ENCODE assay signal across 8 cellular contexts in the genomic region with DNA sequence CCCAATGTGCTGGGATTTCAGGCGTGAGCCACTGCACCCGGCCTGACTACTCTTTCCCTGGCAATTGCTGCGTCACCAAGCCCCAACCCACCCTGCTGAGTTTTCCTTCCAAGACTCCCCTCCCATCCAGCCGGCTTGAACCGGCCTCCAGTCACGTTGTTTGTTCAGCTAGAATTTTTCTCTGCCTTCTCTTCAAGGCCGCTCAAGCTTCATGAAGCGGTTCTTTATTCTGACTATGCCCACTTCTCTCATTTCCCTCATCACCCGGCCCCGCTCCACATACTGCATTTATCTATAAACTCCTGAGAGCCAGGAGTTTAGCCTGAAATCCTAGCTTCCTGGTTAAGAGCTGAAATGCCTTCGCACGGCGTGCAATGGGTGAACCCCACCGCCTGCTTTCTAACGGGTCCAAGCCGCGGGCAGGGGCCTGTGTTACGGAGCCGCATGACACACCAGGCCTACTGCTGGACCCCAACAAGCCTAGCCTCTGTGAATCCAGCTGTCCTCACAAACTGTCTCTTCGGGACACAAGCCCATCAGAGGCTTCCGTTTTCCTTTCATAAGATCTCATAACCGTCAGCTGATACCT. TPM values are rescaled to one million over a fixed set of nuclear protein-coding genes. Genes with fewer than 3 reads are reported as not detected.
A peak's percentile ranks its signal among the peaks of the same experiment; 100 is the strongest.
DNase-seq lines count a peak whose midpoint lies in the region; ATAC-seq and TF ChIP-seq lines count a peak whose summit lies in the region.

No MANE protein-coding gene starts in this region.

- no peaks in the 10 kb centered on the region for H3K9me3 Mint-ChIP-seq in endothelial cell (ENCODE audit: unreplicated experiment)

- H3K36me3 Mint-ChIP-seq in endothelial cell (ENCODE audit: low read depth, unreplicated experiment): no peaks in the 10 kb centered on the region

- no peaks in the 10 kb centered on the region for H3K4me1 Mint-ChIP-seq in endothelial cell (ENCODE audit: unreplicated experiment)

- POLR2A ChIA-PET in PC-9 (lab: Charles Lee; ENCODE audit: unreplicated experiment): no interaction called here

- CTCF ChIA-PET in PC-9 (lab: Charles Lee): interaction anchor here (0.7 to 1.2 kb wide), 2 partner anchors 22 to 23 kb away, joined by 3 to 8 read pairs; no protein-coding TSS in a partner anchor

- no peaks in the 10 kb centered on the region for H3K36me3 ChIP-seq in DND-41 (ENCODE audit: insufficient read depth, low read length)
- no peaks in the 10 kb centered on the region for H3K36me3 ChIP-seq in PC-9 (ENCODE audit: low read depth)

- no peak overlapping the region for H3K9ac ChIP-seq in DND-41 (ENCODE audit: low read depth, low read length)

- intact Hi-C loops in PC-9 (cut with micrococcal nuclease; ENCODE audit: unreplicated experiment): no loop called here
- intact Hi-C loops in posterior vena cava (cut with DNase I): no loop called here

- no peak for ATAC-seq in DND-41 (ENCODE audit: insufficient read depth, low read depth)
- ATAC-seq in GM19328 (IDR thresholded peaks at IDR 0.05; ENCODE audit: unreplicated experiment): no peak

- H3K27ac ChIP-seq in DND-41 (ENCODE audit: low read length) (no peak overlapping the region), PC-9 (no peak overlapping the region)

- no TSS peak for BruUV-seq in PC-9 (replicated peaks; lab: Mats Ljungman, UMichigan)

- peaks cover 17% of the 10 kb centered on the region for H3K4me1 ChIP-seq in DND-41 (ENCODE audit: insufficient read depth, low read length)
- H3K4me1 ChIP-seq in PC-9 (replicated peaks; ENCODE audit: insufficient read depth): no peaks in the 10 kb centered on the region

- H3K4me3 Mint-ChIP-seq in endothelial cell (ENCODE audit: unreplicated experiment): peak overlapping the region; percentile 88

- H3K4me2 ChIP-seq in DND-41 (ENCODE audit: insufficient read depth, low read length): peak overlapping the region; percentile 89
- peak overlapping the region; percentile 87 for H3K4me2 ChIP-seq in PC-9

- H3K9me2 ChIP-seq in PC-9 (ENCODE audit: insufficient read depth): no peaks in the 10 kb centered on the region

- H3K27me3 ChIP-seq in DND-41 (ENCODE audit: insufficient read depth, low read length, poor library complexity): peaks cover 2% of the 10 kb centered on the region
- no peaks in the 10 kb centered on the region for H3K27me3 ChIP-seq in PC-9 (ENCODE audit: insufficient read depth, low read depth)

- H3K27ac Mint-ChIP-seq in endothelial cell (ENCODE audit: unreplicated experiment): no peak overlapping the region

- H3K4me3 ChIP-seq in DND-41 (ENCODE audit: low read depth in 1 of 2, low read length in 2 of 2) (peak overlapping the region in 1 of 2 experiments; percentile 94; a peak in 2 of 4 replicates), PC-9 (peak overlapping the region; percentile 89; the same call in 1 of the 2 replicates)

- H3F3A ChIP-seq in PC-9 (ENCODE audit: insufficient read depth, low read depth): peaks cover 6% of the 10 kb centered on the region

- H3K27me3 Mint-ChIP-seq in endothelial cell (ENCODE audit: unreplicated experiment): peaks cover 4% of the 10 kb centered on the region

- H3K79me2 ChIP-seq in DND-41 (ENCODE audit: insufficient read depth, low read length): peaks cover 4% of the 10 kb centered on the region; the same call in 1 of the 2 replicates
- peaks cover 17% of the 10 kb centered on the region for H3K79me2 ChIP-seq in PC-9 (ENCODE audit: low read depth)

- H2AFZ ChIP-seq in DND-41 (ENCODE audit: low read depth, low read length) (peak overlapping the region; percentile 91), PC-9 (peak overlapping the region; percentile 86)

- H3K9me3 ChIP-seq in DND-41 (ENCODE audit: insufficient read depth, low read length, severe bottlenecking): no peaks in the 10 kb centered on the region
- H3K9me3 ChIP-seq in PC-9 (ENCODE audit: insufficient read depth, low read depth): no peaks in the 10 kb centered on the region

- TF ChIP-seq CTCF in DND-41 (IDR thresholded peaks at IDR 0.05; ENCODE audit: borderline replicate concordance, extremely low read depth, low read length, poor library complexity, severe bottlenecking) (no peak), PC-9 (conservative IDR thresholded peaks at IDR 0.05) (no peak), endothelial cell (IDR thresholded peaks at IDR 0.05; ENCODE audit: unreplicated experiment) (no peak)

- no peaks in the 10 kb centered on the region for H4K20me1 ChIP-seq in DND-41 (ENCODE audit: insufficient read depth, low read length)
- no peaks in the 10 kb centered on the region for H4K20me1 ChIP-seq in PC-9 (ENCODE audit: insufficient read depth)

- DNase-seq in DND-41 (no peak), PC-9 (no peak), endothelial cell (ENCODE audit: low spot score) (no peak), posterior vena cava (ENCODE audit: low spot score) (peak; percentile 82), NCI-H146 (lab: John Stamatoyannopoulos, UW) (no peak), RPMI8226 (no peak), HK-2 (ENCODE audit: unreplicated experiment) (no peak)

RNA-seq across cellular contexts. Expression of a gene that starts 1.0 kb away (rescaled TPM):
- total RNA-seq in PC-9 (2021) (17.6 and 20.0 TPM in 2 replicates), endothelial cell (ENCODE audit: unreplicated experiment) (7.7 TPM), posterior vena cava (10 to 100 TPM in 1 of 2 donors, 1 to 10 TPM in 1; 7.4 to 11.3 TPM)

RNA-seq across cellular contexts. Expression of a gene that starts 31.4 kb away (rescaled TPM):
- total RNA-seq in PC-9 (2021) (not detected in 2 replicates), endothelial cell (ENCODE audit: unreplicated experiment) (3.0 TPM), posterior vena cava (under 1 TPM; 0.19 to 0.93 TPM)
